Comparison of ENCODE assay signal across 17 cellular contexts in genomic region chr3:57199895-57200297, GRCh38. TPM values are rescaled to one million over a fixed set of nuclear protein-coding genes. Genes with fewer than 3 reads are reported as not detected.
"Had no signal": no experiment of that assay in that cellular context is flagged by ENCODE, and none has a peak within 500 bp of the region (broad histone marks: within the 10 kb centered on the region; RNA-seq: fewer than 3 reads in every experiment).

TSS of gene HESX1 (minus strand) at chr3:57199978. CDS start at chr3:57199918, 60 bp downstream.

- H3K4me1 ChIP-seq: spleen, transverse colon had no signal

- H3K27ac Mint-ChIP-seq: activated CD8-positive, alpha-beta T cell treated with anti-CD3 and anti-CD28 coated beads for 36 hours; activated naive CD8-positive, alpha-beta T cell treated with anti-CD3 and anti-CD28 coated beads for 36 hours; activated T-cell treated with anti-CD3 and anti-CD28 coated beads, Interleukin-2, amount 50 U/mL, for 72 hours; natural killer cell treated with Interleukin-12 subunit alpha and Interleukin-12 subunit beta and Interleukin-15 and Interleukin-18, amount 100 ng/mL, for 72 hours; stimulated activated naive B cell treated with anti-CD40 and anti-IgM and Interleukin-4, amounts not matched to agents 10 μg/mL and 1 μg/mL and 100 μg/mL, for 72 hours had no signal

- DNase-seq: activated CD8-positive, alpha-beta memory T cell treated with anti-CD3 and anti-CD28 coated beads, Interleukin-2, amount 50 U/mL, for 4 hours; activated CD8-positive, alpha-beta T cell treated with anti-CD3 and anti-CD28 coated beads for 36 hours; activated gamma-delta T cell treated with Interleukin-2 at 50 U/mL for 16 hours; activated naive CD8-positive, alpha-beta T cell treated with anti-CD3 and anti-CD28 coated beads for 36 hours; activated T-cell treated with anti-CD3 and anti-CD28 coated beads, Interleukin-2, amount 50 U/mL, for 72 hours; anterior cingulate cortex; cerebellar nuclear complex; dermis blood vessel endothelial cell; glutamatergic neuron; spleen; stimulated activated CD4-positive, alpha-beta T cell treated with anti-CD3 and anti-CD28 coated beads, Interleukin-1b, Interleukin-23, amount 100 ng/mL, for 48 hours; stimulated activated naive B cell treated with anti-CD40 and anti-IgM and Interleukin-4, amounts not matched to agents 10 μg/mL and 1 μg/mL and 100 μg/mL, for 72 hours; substantia nigra; transverse colon had no signal

- H3K4me1 Mint-ChIP-seq: activated naive CD8-positive, alpha-beta T cell treated with anti-CD3 and anti-CD28 coated beads for 36 hours; stimulated activated naive B cell treated with anti-CD40 and anti-IgM and Interleukin-4, amounts not matched to agents 10 μg/mL and 1 μg/mL and 100 μg/mL, for 72 hours had no signal

- H3K9me3 ChIP-seq: spleen, transverse colon had no signal

- H3K27me3 ChIP-seq: spleen had no signal

- H3K4me3 Mint-ChIP-seq: activated CD8-positive, alpha-beta T cell treated with anti-CD3 and anti-CD28 coated beads for 36 hours; activated naive CD8-positive, alpha-beta T cell treated with anti-CD3 and anti-CD28 coated beads for 36 hours; activated T-cell treated with anti-CD3 and anti-CD28 coated beads, Interleukin-2, amount 50 U/mL, for 72 hours; natural killer cell treated with Interleukin-12 subunit alpha and Interleukin-12 subunit beta and Interleukin-15 and Interleukin-18, amount 100 ng/mL, for 72 hours; stimulated activated naive B cell treated with anti-CD40 and anti-IgM and Interleukin-4, amounts not matched to agents 10 μg/mL and 1 μg/mL and 100 μg/mL, for 72 hours had no signal

- ATAC-seq: activated CD8-positive, alpha-beta T cell treated with anti-CD3 and anti-CD28 coated beads for 36 hours; activated T-cell treated with anti-CD3 and anti-CD28 coated beads, Interleukin-2, amount 50 U/mL, for 72 hours; esophagus mucosa; natural killer cell treated with Interleukin-12 subunit alpha and Interleukin-12 subunit beta and Interleukin-15 and Interleukin-18, amount 100 ng/mL, for 72 hours; sciatic nerve; stimulated activated naive B cell treated with anti-CD40 and anti-IgM and Interleukin-4, amounts not matched to agents 10 μg/mL and 1 μg/mL and 100 μg/mL, for 72 hours had no signal

- H3K36me3 ChIP-seq: spleen, transverse colon had no signal

- H3K9me3 Mint-ChIP-seq: activated CD8-positive, alpha-beta T cell treated with anti-CD3 and anti-CD28 coated beads for 36 hours; activated naive CD8-positive, alpha-beta T cell treated with anti-CD3 and anti-CD28 coated beads for 36 hours; activated T-cell treated with anti-CD3 and anti-CD28 coated beads, Interleukin-2, amount 50 U/mL, for 72 hours; natural killer cell treated with Interleukin-12 subunit alpha and Interleukin-12 subunit beta and Interleukin-15 and Interleukin-18, amount 100 ng/mL, for 72 hours; stimulated activated naive B cell treated with anti-CD40 and anti-IgM and Interleukin-4, amounts not matched to agents 10 μg/mL and 1 μg/mL and 100 μg/mL, for 72 hours had no signal

- H3K27me3 Mint-ChIP-seq: stimulated activated naive B cell treated with anti-CD40 and anti-IgM and Interleukin-4, amounts not matched to agents 10 μg/mL and 1 μg/mL and 100 μg/mL, for 72 hours had no signal

- H3K27ac ChIP-seq: spleen, transverse colon had no signal

- H3K36me3 Mint-ChIP-seq: activated naive CD8-positive, alpha-beta T cell treated with anti-CD3 and anti-CD28 coated beads for 36 hours; natural killer cell treated with Interleukin-12 subunit alpha and Interleukin-12 subunit beta and Interleukin-15 and Interleukin-18, amount 100 ng/mL, for 72 hours; stimulated activated naive B cell treated with anti-CD40 and anti-IgM and Interleukin-4, amounts not matched to agents 10 μg/mL and 1 μg/mL and 100 μg/mL, for 72 hours had no signal

- H3K4me3 ChIP-seq: spleen, transverse colon had no signal

RNA-seq across cellular contexts. Expression of gene HESX1, which starts in this region (rescaled TPM):
- total RNA-seq: natural killer cell treated with Interleukin-12 subunit alpha and Interleukin-12 subunit beta and Interleukin-15 and Interleukin-18, amount 100 ng/mL, for 72 hours had no signal
